1 cellular context compared by ENCODE assay signal in the genomic region with DNA sequence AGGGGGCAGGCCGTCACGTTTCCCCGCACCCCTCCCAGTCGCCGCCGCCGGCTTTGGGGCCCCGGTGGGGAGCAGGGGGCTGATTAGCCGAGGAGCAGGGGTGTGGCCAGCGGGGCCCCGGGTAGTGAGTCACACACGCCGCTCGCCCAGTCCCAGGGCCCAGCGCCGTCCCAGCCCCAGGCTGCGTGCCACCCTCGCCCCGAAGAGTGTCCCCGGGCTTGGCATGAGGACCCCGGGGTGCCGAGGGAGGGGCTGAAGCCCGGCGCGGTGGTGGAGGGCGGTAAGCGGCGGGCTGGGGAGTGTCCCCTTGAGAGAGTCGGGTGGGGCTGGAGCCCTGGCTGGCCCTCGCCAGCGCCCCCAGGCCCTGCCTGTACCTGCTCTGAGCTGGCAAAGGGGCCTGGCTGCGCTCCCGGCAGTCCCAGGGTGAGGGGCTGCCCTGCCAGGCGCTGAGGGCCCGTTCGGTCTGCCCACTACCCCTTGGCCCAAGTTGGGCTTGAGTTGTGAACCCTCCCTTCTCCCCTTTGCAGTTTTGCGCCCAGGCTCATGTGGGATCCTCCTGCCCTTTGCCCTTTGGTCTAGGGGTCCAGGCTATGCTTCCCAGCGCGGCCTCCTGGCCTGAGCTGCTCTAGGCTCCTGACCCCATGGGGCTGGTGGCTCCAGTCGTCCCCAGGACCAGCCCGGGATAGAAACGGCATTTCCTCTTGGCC.
TF ChIP-seq lines count a peak whose summit lies in the region.

No MANE protein-coding gene starts in this region.

TF ChIP-seq in HEK293, 187 proteins besides CTCF, POLR2A, EP300 and RAD21 (continued from another document and continues in another):
- TF ChIP-seq, protein P1, sequence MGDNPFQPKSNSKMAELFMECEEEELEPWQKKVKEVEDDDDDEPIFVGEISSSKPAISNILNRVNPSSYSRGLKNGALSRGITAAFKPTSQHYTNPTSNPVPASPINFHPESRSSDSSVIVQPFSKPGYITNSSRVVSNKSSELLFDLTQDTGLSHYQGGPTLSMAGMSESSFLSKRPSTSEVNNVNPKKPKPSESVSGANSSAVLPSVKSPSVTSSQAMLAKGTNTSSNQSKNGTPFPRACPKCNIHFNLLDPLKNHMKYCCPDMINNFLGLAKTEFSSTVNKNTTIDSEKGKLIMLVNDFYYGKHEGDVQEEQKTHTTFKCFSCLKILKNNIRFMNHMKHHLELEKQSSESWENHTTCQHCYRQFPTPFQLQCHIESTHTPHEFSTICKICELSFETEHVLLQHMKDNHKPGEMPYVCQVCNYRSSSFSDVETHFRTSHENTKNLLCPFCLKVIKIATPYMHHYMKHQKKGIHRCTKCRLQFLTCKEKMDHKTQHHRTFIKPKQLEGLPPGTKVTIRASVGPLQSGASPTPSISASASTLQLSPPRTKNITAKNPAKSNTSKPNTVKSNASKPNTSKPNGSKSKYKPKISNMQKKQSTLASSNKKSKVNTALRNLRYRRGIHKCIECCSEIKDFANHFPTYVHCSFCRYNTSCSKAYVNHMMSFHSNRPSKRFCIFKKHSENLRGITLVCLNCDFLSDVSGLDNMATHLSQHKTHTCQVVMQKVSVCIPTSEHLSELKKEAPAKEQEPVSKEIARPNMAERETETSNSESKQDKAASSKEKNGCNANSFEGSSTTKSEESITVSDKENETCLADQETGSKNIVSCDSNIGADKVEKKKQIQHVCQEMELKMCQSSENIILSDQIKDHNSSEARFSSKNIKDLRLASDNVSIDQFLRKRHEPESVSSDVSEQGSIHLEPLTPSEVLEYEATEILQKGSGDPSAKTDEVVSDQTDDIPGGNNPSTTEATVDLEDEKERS (tag by site-specific recombination; IDR thresholded peaks at IDR 0.05), result no peak
- no peak; the same call in 1 of the 2 replicates for TF ChIP-seq SP2 (tag by site-specific recombination; IDR thresholded peaks at IDR 0.05)
- TF ChIP-seq ZNF626 (tag by site-specific recombination; IDR thresholded peaks at IDR 0.05), result no peak
- TF ChIP-seq OVOL3 (tag by site-specific recombination; IDR thresholded peaks at IDR 0.05), result no peak
- TF ChIP-seq ZNF341 (tag by site-specific recombination; IDR thresholded peaks at IDR 0.05; ENCODE audit: low read depth), result no peak
- TF ChIP-seq, protein P2, sequence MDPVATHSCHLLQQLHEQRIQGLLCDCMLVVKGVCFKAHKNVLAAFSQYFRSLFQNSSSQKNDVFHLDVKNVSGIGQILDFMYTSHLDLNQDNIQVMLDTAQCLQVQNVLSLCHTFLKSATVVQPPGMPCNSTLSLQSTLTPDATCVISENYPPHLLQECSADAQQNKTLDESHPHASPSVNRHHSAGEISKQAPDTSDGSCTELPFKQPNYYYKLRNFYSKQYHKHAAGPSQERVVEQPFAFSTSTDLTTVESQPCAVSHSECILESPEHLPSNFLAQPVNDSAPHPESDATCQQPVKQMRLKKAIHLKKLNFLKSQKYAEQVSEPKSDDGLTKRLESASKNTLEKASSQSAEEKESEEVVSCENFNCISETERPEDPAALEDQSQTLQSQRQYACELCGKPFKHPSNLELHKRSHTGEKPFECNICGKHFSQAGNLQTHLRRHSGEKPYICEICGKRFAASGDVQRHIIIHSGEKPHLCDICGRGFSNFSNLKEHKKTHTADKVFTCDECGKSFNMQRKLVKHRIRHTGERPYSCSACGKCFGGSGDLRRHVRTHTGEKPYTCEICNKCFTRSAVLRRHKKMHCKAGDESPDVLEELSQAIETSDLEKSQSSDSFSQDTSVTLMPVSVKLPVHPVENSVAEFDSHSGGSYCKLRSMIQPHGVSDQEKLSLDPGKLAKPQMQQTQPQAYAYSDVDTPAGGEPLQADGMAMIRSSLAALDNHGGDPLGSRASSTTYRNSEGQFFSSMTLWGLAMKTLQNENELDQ (tag by site-specific recombination; IDR thresholded peaks at IDR 0.05; ENCODE audit: low read depth), result no peak
- no peak for TF ChIP-seq ZNF19 (tag by site-specific recombination; IDR thresholded peaks at IDR 0.05; ENCODE audit: low read depth)
- TF ChIP-seq KLF16 (tag by site-specific recombination; IDR thresholded peaks at IDR 0.05), result no peak
- TF ChIP-seq ZNF837 (tag by site-specific recombination; IDR thresholded peaks at IDR 0.05), result no peak
- TF ChIP-seq, protein P3, sequence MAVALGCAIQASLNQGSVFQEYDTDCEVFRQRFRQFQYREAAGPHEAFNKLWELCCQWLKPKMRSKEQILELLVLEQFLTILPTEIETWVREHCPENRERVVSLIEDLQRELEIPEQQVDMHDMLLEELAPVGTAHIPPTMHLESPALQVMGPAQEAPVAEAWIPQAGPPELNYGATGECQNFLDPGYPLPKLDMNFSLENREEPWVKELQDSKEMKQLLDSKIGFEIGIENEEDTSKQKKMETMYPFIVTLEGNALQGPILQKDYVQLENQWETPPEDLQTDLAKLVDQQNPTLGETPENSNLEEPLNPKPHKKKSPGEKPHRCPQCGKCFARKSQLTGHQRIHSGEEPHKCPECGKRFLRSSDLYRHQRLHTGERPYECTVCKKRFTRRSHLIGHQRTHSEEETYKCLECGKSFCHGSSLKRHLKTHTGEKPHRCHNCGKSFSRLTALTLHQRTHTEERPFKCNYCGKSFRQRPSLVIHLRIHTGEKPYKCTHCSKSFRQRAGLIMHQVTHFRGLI (tag by site-specific recombination; IDR thresholded peaks at IDR 0.05), result no peak
- TF ChIP-seq ZSCAN23 (tag by site-specific recombination; IDR thresholded peaks at IDR 0.05), result no peak
- TF ChIP-seq, protein P4, sequence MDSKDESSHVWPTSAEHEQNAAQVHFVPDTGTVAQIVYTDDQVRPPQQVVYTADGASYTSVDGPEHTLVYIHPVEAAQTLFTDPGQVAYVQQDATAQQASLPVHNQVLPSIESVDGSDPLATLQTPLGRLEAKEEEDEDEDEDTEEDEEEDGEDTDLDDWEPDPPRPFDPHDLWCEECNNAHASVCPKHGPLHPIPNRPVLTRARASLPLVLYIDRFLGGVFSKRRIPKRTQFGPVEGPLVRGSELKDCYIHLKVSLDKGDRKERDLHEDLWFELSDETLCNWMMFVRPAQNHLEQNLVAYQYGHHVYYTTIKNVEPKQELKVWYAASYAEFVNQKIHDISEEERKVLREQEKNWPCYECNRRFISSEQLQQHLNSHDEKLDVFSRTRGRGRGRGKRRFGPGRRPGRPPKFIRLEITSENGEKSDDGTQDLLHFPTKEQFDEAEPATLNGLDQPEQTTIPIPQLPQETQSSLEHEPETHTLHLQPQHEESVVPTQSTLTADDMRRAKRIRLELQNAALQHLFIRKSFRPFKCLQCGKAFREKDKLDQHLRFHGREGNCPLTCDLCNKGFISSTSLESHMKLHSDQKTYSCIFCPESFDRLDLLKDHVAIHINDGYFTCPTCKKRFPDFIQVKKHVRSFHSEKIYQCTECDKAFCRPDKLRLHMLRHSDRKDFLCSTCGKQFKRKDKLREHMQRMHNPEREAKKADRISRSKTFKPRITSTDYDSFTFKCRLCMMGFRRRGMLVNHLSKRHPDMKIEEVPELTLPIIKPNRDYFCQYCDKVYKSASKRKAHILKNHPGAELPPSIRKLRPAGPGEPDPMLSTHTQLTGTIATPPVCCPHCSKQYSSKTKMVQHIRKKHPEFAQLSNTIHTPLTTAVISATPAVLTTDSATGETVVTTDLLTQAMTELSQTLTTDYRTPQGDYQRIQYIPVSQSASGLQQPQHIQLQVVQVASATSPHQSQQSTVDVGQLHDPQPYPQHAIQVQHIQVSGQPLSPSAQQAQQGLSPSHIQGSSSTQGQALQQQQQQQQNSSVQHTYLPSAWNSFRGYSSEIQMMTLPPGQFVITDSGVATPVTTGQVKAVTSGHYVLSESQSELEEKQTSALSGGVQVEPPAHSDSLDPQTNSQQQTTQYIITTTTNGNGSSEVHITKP (tag by site-specific recombination; IDR thresholded peaks at IDR 0.05), result no peak
- no peak for TF ChIP-seq ZFP3 (tag by site-specific recombination; IDR thresholded peaks at IDR 0.05; ENCODE audit: low read depth)
- peak; percentile 46 for TF ChIP-seq SP7 (tag by site-specific recombination; IDR thresholded peaks at IDR 0.05)
- TF ChIP-seq, protein P5, sequence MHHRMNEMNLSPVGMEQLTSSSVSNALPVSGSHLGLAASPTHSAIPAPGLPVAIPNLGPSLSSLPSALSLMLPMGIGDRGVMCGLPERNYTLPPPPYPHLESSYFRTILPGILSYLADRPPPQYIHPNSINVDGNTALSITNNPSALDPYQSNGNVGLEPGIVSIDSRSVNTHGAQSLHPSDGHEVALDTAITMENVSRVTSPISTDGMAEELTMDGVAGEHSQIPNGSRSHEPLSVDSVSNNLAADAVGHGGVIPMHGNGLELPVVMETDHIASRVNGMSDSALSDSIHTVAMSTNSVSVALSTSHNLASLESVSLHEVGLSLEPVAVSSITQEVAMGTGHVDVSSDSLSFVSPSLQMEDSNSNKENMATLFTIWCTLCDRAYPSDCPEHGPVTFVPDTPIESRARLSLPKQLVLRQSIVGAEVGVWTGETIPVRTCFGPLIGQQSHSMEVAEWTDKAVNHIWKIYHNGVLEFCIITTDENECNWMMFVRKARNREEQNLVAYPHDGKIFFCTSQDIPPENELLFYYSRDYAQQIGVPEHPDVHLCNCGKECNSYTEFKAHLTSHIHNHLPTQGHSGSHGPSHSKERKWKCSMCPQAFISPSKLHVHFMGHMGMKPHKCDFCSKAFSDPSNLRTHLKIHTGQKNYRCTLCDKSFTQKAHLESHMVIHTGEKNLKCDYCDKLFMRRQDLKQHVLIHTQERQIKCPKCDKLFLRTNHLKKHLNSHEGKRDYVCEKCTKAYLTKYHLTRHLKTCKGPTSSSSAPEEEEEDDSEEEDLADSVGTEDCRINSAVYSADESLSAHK (tag by site-specific recombination; IDR thresholded peaks at IDR 0.05), result no peak
- TF ChIP-seq ZNF146 (tag by site-specific recombination; IDR thresholded peaks at IDR 0.05), result no peak
- TF ChIP-seq, protein P6, sequence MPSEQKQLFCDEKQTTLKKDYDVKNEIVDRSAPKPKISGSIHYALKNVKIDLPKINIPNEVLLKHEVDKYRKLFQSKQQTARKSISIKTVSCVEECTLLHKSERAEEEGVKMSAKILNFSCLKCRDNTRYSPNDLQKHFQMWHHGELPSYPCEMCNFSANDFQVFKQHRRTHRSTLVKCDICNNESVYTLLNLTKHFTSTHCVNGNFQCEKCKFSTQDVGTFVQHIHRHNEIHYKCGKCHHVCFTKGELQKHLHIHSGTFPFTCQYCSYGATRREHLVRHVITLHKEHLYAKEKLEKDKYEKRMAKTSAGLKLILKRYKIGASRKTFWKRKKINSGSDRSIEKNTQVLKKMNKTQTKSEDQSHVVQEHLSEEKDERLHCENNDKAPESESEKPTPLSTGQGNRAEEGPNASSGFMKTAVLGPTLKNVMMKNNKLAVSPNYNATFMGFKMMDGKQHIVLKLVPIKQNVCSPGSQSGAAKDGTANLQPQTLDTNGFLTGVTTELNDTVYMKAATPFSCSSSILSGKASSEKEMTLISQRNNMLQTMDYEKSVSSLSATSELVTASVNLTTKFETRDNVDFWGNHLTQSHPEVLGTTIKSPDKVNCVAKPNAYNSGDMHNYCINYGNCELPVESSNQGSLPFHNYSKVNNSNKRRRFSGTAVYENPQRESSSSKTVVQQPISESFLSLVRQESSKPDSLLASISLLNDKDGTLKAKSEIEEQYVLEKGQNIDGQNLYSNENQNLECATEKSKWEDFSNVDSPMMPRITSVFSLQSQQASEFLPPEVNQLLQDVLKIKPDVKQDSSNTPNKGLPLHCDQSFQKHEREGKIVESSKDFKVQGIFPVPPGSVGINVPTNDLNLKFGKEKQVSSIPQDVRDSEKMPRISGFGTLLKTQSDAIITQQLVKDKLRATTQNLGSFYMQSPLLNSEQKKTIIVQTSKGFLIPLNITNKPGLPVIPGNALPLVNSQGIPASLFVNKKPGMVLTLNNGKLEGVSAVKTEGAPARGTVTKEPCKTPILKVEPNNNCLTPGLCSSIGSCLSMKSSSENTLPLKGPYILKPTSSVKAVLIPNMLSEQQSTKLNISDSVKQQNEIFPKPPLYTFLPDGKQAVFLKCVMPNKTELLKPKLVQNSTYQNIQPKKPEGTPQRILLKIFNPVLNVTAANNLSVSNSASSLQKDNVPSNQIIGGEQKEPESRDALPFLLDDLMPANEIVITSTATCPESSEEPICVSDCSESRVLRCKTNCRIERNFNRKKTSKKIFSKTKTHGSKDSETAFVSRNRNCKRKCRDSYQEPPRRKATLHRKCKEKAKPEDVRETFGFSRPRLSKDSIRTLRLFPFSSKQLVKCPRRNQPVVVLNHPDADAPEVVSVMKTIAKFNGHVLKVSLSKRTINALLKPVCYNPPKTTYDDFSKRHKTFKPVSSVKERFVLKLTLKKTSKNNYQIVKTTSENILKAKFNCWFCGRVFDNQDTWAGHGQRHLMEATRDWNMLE (tag by site-specific recombination; conservative IDR thresholded peaks at IDR 0.05; ENCODE audit: low read depth), result no peak
- TF ChIP-seq ZBTB8A (tag by site-specific recombination; IDR thresholded peaks at IDR 0.05), result peak; percentile 74
- TF ChIP-seq MZF1 (tag by site-specific recombination; IDR thresholded peaks at IDR 0.05; ENCODE audit: borderline replicate concordance), result no peak
- TF ChIP-seq ZNF624 (tag by site-specific recombination; IDR thresholded peaks at IDR 0.05), result no peak
- no peak for TF ChIP-seq ZNF2 (tag by site-specific recombination; IDR thresholded peaks at IDR 0.05)
- TF ChIP-seq, protein P7, sequence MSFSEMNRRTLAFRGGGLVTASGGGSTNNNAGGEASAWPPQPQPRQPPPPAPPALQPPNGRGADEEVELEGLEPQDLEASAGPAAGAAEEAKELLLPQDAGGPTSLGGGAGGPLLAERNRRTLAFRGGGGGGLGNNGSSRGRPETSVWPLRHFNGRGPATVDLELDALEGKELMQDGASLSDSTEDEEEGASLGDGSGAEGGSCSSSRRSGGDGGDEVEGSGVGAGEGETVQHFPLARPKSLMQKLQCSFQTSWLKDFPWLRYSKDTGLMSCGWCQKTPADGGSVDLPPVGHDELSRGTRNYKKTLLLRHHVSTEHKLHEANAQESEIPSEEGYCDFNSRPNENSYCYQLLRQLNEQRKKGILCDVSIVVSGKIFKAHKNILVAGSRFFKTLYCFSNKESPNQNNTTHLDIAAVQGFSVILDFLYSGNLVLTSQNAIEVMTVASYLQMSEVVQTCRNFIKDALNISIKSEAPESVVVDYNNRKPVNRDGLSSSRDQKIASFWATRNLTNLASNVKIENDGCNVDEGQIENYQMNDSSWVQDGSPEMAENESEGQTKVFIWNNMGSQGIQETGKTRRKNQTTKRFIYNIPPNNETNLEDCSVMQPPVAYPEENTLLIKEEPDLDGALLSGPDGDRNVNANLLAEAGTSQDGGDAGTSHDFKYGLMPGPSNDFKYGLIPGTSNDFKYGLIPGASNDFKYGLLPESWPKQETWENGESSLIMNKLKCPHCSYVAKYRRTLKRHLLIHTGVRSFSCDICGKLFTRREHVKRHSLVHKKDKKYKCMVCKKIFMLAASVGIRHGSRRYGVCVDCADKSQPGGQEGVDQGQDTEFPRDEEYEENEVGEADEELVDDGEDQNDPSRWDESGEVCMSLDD (tag by site-specific recombination; IDR thresholded peaks at IDR 0.05), result peak; percentile 68; the same call in 1 of the 2 replicates
- TF ChIP-seq ZNF155 (tag by site-specific recombination; IDR thresholded peaks at IDR 0.05), result no peak
- no peak for TF ChIP-seq PRDM1 (tag by site-specific recombination; IDR thresholded peaks at IDR 0.05)
- no peak for TF ChIP-seq ZNF23 (tag by site-specific recombination; IDR thresholded peaks at IDR 0.05; ENCODE audit: borderline replicate concordance)
- TF ChIP-seq ZNF785 (tag by site-specific recombination; IDR thresholded peaks at IDR 0.05), result no peak
- no peak for TF ChIP-seq ZBTB17 (tag by site-specific recombination; IDR thresholded peaks at IDR 0.05)
- TF ChIP-seq ZSCAN30 (tag by site-specific recombination; IDR thresholded peaks at IDR 0.05), result no peak
- TF ChIP-seq ZNF423 (tag by site-specific recombination; IDR thresholded peaks at IDR 0.05), result peak; percentile 86
- TF ChIP-seq ZNF248 (tag by site-specific recombination; IDR thresholded peaks at IDR 0.05), result no peak
- TF ChIP-seq ZNF747 (tag by site-specific recombination; IDR thresholded peaks at IDR 0.05), result no peak
- no peak for TF ChIP-seq ZXDB (tag by site-specific recombination; IDR thresholded peaks at IDR 0.05)
- TF ChIP-seq ZNF202 (tag by site-specific recombination; IDR thresholded peaks at IDR 0.05; ENCODE audit: borderline replicate concordance), result no peak
